Comparison of ENCODE assay signal across 29 cellular contexts in the genomic region with DNA sequence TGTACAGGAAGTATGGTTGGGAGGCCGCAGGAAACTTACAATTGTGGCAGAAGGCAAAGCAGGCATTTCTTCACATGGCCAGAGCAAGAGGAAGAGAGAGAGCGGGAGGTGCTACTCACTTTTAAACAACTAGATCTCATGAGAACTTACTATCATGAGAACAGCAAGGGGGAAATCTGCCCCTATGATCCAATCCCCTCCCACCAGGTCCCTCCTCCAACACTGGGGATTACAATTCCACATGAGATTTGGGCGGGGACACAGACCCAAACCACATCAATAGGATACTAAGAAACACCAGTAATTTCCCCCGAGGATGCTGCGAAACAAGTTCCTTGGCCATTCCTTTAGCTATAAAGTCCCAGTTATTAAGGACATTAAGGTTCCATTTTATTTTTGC.
"Had no signal": no experiment of that assay in that cellular context is flagged by ENCODE, and none has a peak within 500 bp of the region (broad histone marks: within the 10 kb centered on the region; RNA-seq: fewer than 3 reads in every experiment).

No MANE protein-coding gene starts in this region.

- H3K36me3 ChIP-seq: ascending aorta, gastroesophageal sphincter, left lung, lower lobe of right lung, ovary, prostate gland, sigmoid colon, tibial nerve had no signal

- H3K27ac ChIP-seq: ascending aorta, gastroesophageal sphincter, left lung, lower lobe of right lung, ovary, prostate gland, sigmoid colon, tibial nerve had no signal

- H3K27me3 ChIP-seq: ascending aorta, hepatocyte, ovary, sigmoid colon, tibial nerve had no signal

- H3K4me3 Mint-ChIP-seq: activated CD4-positive, alpha-beta T cell treated with anti-CD3 and anti-CD28 coated beads for 36 hours; activated naive CD4-positive, alpha-beta T cell treated with anti-CD3 and anti-CD28 coated beads for 36 hours; activated naive CD8-positive, alpha-beta T cell treated with anti-CD3 and anti-CD28 coated beads for 36 hours; activated T-helper 1 cell treated with anti-CD3 and anti-CD28 coated beads, Interleukin-12 subunit alpha, Interleukin-12 subunit beta, Interleukin-2, Interleukin-4 antibody, amounts not matched to agents 30 ng/mL and 10 ng/mL and 1 ng/mL, durations not matched to agents 14 hours and 24 hours and 36 hours; effector memory CD8-positive, alpha-beta T cell; nephron; T-helper 2 cell treated with Interferon-gamma antibody and Interleukin-4, amounts not matched to agents 5 μg/mL and 100 μg/mL, for 36 hours had no signal

- H3K27ac Mint-ChIP-seq: activated CD4-positive, alpha-beta T cell treated with anti-CD3 and anti-CD28 coated beads for 36 hours; activated naive CD4-positive, alpha-beta T cell treated with anti-CD3 and anti-CD28 coated beads for 36 hours; activated naive CD8-positive, alpha-beta T cell treated with anti-CD3 and anti-CD28 coated beads for 36 hours; activated T-helper 1 cell treated with anti-CD3 and anti-CD28 coated beads, Interleukin-12 subunit alpha, Interleukin-12 subunit beta, Interleukin-2, Interleukin-4 antibody, amounts not matched to agents 30 ng/mL and 10 ng/mL and 1 ng/mL, durations not matched to agents 14 hours and 24 hours and 36 hours; effector memory CD8-positive, alpha-beta T cell; nephron; T-helper 2 cell treated with Interferon-gamma antibody and Interleukin-4, amounts not matched to agents 5 μg/mL and 100 μg/mL, for 36 hours had no signal

- H3K36me3 Mint-ChIP-seq: activated naive CD8-positive, alpha-beta T cell treated with anti-CD3 and anti-CD28 coated beads for 36 hours; brain had no signal

- ATAC-seq: activated CD4-positive, alpha-beta T cell treated with anti-CD3 and anti-CD28 coated beads for 36 hours; effector memory CD8-positive, alpha-beta T cell; gastroesophageal sphincter; left lung; lower lobe of right lung had no signal

- H3K4me1 ChIP-seq: ascending aorta, lower lobe of right lung, prostate gland had no signal

- H3K9me3 Mint-ChIP-seq: activated naive CD4-positive, alpha-beta T cell treated with anti-CD3 and anti-CD28 coated beads for 36 hours; activated naive CD8-positive, alpha-beta T cell treated with anti-CD3 and anti-CD28 coated beads for 36 hours; activated T-helper 1 cell treated with anti-CD3 and anti-CD28 coated beads, Interleukin-12 subunit alpha, Interleukin-12 subunit beta, Interleukin-2, Interleukin-4 antibody, amounts not matched to agents 30 ng/mL and 10 ng/mL and 1 ng/mL, durations not matched to agents 14 hours and 24 hours and 36 hours; brain; effector memory CD8-positive, alpha-beta T cell; nephron; T-helper 2 cell treated with Interferon-gamma antibody and Interleukin-4, amounts not matched to agents 5 μg/mL and 100 μg/mL, for 36 hours had no signal

- DNase-seq: activated CD4-positive, alpha-beta T cell treated with anti-CD3 and anti-CD28 coated beads for 36 hours; activated CD4-positive, alpha-beta T cell treated with anti-CD3 and anti-CD28 coated beads, Interleukin-2, amount 50 U/mL, for 4 hours; activated CD4-positive, CD25-positive, alpha-beta regulatory T cell; activated CD8-positive, alpha-beta memory T cell treated with anti-CD3 and anti-CD28 coated beads, Interleukin-2, amount 50 U/mL, for 4 hours; activated effector memory CD4-positive, alpha-beta T cell treated with anti-CD3 and anti-CD28 coated beads, Interleukin-2, amount 50 U/mL, for 16 hours; activated naive CD4-positive, alpha-beta T cell treated with anti-CD3 and anti-CD28 coated beads for 36 hours; activated naive CD8-positive, alpha-beta T cell treated with anti-CD3 and anti-CD28 coated beads for 36 hours; activated T-cell treated with anti-CD3 and anti-CD28 coated beads, Interleukin-2, amount 50 U/mL, for 1 hour; cortex of kidney; effector memory CD8-positive, alpha-beta T cell; erythroblast; left lung; lower lobe of right lung; ovary; retina; sigmoid colon; small intestine; stimulated activated CD4-positive, alpha-beta T cell treated with anti-CD3 and anti-CD28 coated beads, Interleukin-15, amount 100 ng/mL, for 24 hours; stimulated activated naive CD4-positive, alpha-beta T cell treated with Interleukin-2 at 50 U/mL for 16 hours; T-helper 1 cell had no signal

- H2AFZ ChIP-seq: hepatocyte had no signal

- H3K9me3 ChIP-seq: ascending aorta, gastroesophageal sphincter, left lung, lower lobe of right lung, ovary, prostate gland, sigmoid colon, tibial nerve had no signal

- H3K4me3 ChIP-seq: ascending aorta, gastroesophageal sphincter, hepatocyte, left lung, lower lobe of right lung, ovary, prostate gland, sigmoid colon, tibial nerve had no signal

- H3K79me2 ChIP-seq: hepatocyte had no signal
